ENCODE assay signal across 8 cellular contexts in the genomic region with DNA sequence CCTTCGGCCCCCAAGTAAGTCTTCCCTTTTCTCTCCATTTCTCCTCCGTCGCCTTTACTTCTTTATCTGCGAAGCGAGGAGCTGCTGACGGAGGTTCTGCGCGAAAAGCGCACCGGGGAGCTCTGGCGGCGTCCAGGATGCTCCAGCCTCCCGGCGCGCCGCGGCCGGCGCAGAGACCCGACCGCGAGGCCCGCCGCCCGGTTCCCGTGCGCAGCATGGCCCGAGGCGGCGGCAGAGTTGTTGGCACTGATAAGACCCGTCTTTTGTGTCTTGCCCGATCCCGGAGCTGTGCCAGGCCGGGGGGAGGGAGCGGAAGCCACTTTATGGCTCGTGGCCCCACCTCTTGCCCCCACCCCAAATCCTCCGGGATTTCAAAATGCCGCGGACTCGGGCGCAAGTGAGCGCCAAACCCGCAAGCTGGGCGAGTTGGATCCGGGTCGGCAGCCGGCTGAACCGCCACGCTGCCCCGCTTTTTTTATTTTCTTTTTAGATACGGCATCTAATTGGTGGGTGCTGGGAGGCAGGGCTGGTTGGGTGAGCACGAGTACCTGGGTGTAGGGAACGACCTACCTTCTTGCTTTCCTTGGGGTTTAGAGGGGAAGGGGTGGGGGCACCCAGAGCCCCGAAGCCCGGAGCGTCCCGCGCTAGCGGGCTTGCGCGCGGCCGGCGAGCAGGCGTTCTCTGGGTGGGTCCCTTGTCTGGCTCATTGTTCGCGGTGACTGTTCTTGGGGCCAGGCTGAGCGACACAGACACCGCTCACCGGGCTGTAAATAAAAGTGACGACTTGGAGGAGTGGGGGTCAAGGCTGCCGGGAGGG.
DNase-seq lines count a peak whose midpoint lies in the region; ATAC-seq and TF ChIP-seq lines count a peak whose summit lies in the region.

No MANE protein-coding gene starts in this region.

- H3K4me3 Mint-ChIP-seq in activated B cell treated with CpG ODN at 0.5 μM for 24 hours, result peak overlapping the region; percentile 44

- DNase-seq in AG08395 (ENCODE audit: low spot score) (peak; percentile 15), activated B cell treated with CpG ODN at 0.5 μM for 24 hours (no peak), hepatocyte (ENCODE audit: low spot score) (peak; percentile 54), sigmoid colon (peak; percentile 61), SIG-M5 treated with dmso at 0.1 percent for 504 hours (lab: John Stamatoyannopoulos, UW; ENCODE audit: unreplicated experiment) (no peak), mesenteric fat pad (ENCODE audit: low spot score) (no peak)

- no peaks in the 10 kb centered on the region for H3K36me3 Mint-ChIP-seq in activated B cell treated with CpG ODN at 0.5 μM for 24 hours (ENCODE audit: low read depth)

- H3K27me3 ChIP-seq in hepatocyte (peaks cover 35% of the 10 kb centered on the region), sigmoid colon (peaks cover 12 to 36% (median 14%) of the 10 kb centered on the region in 3 donors)

- TF ChIP-seq POLR2A in sigmoid colon (IDR thresholded peaks at IDR 0.05), result no peak

- CTCF ChIA-PET in activated B cell treated with CpG ODN at 0.5 μM for 24 hours (lab: Charles Lee), result interaction anchor here (2.4 kb wide), 1 partner anchor 11 kb away, joined by 8 read pairs; no protein-coding TSS in a partner anchor

- H4K20me1 ChIP-seq in hepatocyte (ENCODE audit: insufficient read depth, poor library complexity, severe bottlenecking), result no peaks in the 10 kb centered on the region

- H3K27ac Mint-ChIP-seq in activated B cell treated with CpG ODN at 0.5 μM for 24 hours, result no peak overlapping the region

- no peak for TF ChIP-seq EP300 in sigmoid colon (IDR thresholded peaks at IDR 0.05)

- no peaks in the 10 kb centered on the region for H3K9me3 ChIP-seq in hepatocyte (ENCODE audit: low read depth)
- H3K9me3 ChIP-seq in sigmoid colon, result no peaks in the 10 kb centered on the region

- H3K27ac ChIP-seq in hepatocyte (no peak overlapping the region), sigmoid colon (no peak overlapping the region)

- peak overlapping the region; percentile 90 for H2AFZ ChIP-seq in hepatocyte

- 1% methylated on average over 71 of the region's 72 CpGs for WGBS in hepatocyte (ENCODE audit: low lambda C conversion rate, missing lambda C conversion rate)
- 1 to 3% methylated on average over 72 of the region's 72 CpGs for WGBS in sigmoid colon, 2 donors

- peaks cover 7% of the 10 kb centered on the region for H3K4me1 Mint-ChIP-seq in activated B cell treated with CpG ODN at 0.5 μM for 24 hours

- H3K36me3 ChIP-seq in hepatocyte (replicated peaks; ENCODE audit: insufficient read depth, low read depth), result no peaks in the 10 kb centered on the region
- no peaks in the 10 kb centered on the region for H3K36me3 ChIP-seq in sigmoid colon

- intact Hi-C loops in activated B cell treated with CpG ODN at 0.5 μM for 24 hours (cut with micrococcal nuclease), result no loop called here
- intact Hi-C loops in sigmoid colon (cut with DNase I), result no loop called here

- ATAC-seq in HG02610 (IDR thresholded peaks at IDR 0.05; ENCODE audit: unreplicated experiment), result peak; percentile 30
- ATAC-seq in activated B cell treated with CpG ODN at 0.5 μM for 24 hours (ENCODE audit: low read depth), result no peak
- ATAC-seq in HG02571 (IDR thresholded peaks at IDR 0.05; ENCODE audit: unreplicated experiment), result no peak

- H3K9me3 Mint-ChIP-seq in activated B cell treated with CpG ODN at 0.5 μM for 24 hours, result no peaks in the 10 kb centered on the region

- TF ChIP-seq CTCF in activated B cell treated with CpG ODN at 0.5 μM for 24 hours (IDR thresholded peaks at IDR 0.05), result no peak
- TF ChIP-seq CTCF in hepatocyte (IDR thresholded peaks at IDR 0.05; ENCODE audit: poor library complexity), result no peak
- TF ChIP-seq CTCF in sigmoid colon (IDR thresholded peaks at IDR 0.05), result no peak

- peaks cover 27% of the 10 kb centered on the region for H3K27me3 Mint-ChIP-seq in activated B cell treated with CpG ODN at 0.5 μM for 24 hours

- no peaks in the 10 kb centered on the region for H3K9me2 ChIP-seq in hepatocyte (replicated peaks; ENCODE audit: insufficient read depth)

- peak overlapping the region; percentile 65 for H3K4me3 ChIP-seq in hepatocyte
- H3K4me3 ChIP-seq in sigmoid colon, result peak overlapping the region; percentile 29 to 56 (median 48)

- no peaks in the 10 kb centered on the region for H3K79me2 ChIP-seq in hepatocyte

- H3K4me1 ChIP-seq in hepatocyte (ENCODE audit: insufficient read depth) (no peaks in the 10 kb centered on the region), sigmoid colon (peaks cover 0 to 21% (median 16%) of the 10 kb centered on the region in 4 donors)

- POLR2A ChIA-PET in activated B cell treated with CpG ODN at 0.5 μM for 24 hours (lab: Charles Lee), result no interaction called here

- H3K4me2 ChIP-seq in hepatocyte, result peak overlapping the region; percentile 95

Comparison
In these comparisons a context has a peak if more than half of its experiments do, and no peak if none do; other contexts are left out.
1. DNase-seq: peak in AG08395 (single experiment), hepatocyte (single experiment) and sigmoid colon (single experiment); none in activated B cell treated with CpG ODN at 0.5 μM for 24 hours (single experiment), SIG-M5 treated with dmso at 0.1 percent for 504 hours (single experiment) and mesenteric fat pad (single experiment).